In the genomic region with DNA sequence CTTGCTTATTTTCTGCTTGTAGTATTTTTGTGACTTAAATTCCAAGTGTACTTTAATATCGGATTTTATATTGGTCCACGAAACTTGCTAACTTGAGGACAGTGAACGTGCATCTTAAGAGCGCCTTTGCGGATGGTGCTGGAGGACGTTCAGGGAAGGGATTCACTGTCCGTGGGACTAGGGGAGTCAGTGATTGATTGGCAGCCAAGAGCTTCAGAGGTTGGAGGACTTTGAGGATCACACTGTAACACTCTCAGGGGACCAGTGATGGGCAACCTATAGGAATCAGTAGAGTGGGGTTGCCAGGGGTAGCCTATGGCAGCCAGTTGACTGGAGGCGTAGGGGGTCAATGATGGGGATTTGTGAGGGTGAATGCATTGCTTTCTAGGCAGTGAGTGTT, we compare ENCODE assay signal across 8 cellular contexts. TPM values are rescaled to one million over a fixed set of nuclear protein-coding genes. Genes with fewer than 3 reads are reported as not detected.
A peak's percentile ranks its signal among the peaks of the same experiment; 100 is the strongest.
DNase-seq lines count a peak whose midpoint lies in the region; ATAC-seq and TF ChIP-seq lines count a peak whose summit lies in the region.

No MANE protein-coding gene starts in this region.

- DNase-seq in activated CD4-positive, alpha-beta T cell treated with anti-CD3 and anti-CD28 coated beads, Interleukin-2, amount 10 ng/mL, durations not matched to agents 7 days and 5 days = no peak
- no peak for DNase-seq in activated CD4-positive, alpha-beta T cell treated with anti-CD3 and anti-CD28 coated beads, Interleukin-2, amount 50 U/mL, for 48 hours
- DNase-seq in adrenal gland (no peak), left lung (no peak), NCI-H1105 (lab: John Stamatoyannopoulos, UW) (no peak), midbrain (lab: John Stamatoyannopoulos, UW) (no peak)

- POLR2A ChIA-PET in activated CD4-positive, alpha-beta T cell treated with anti-CD3 and anti-CD28 coated beads, Interleukin-2, amount 10 ng/mL, durations not matched to agents 7 days and 5 days (lab: Charles Lee) = no interaction called here

- peaks cover 32% of the 10 kb centered on the region for H3K4me1 Mint-ChIP-seq in activated CD4-positive, alpha-beta T cell treated with anti-CD3 and anti-CD28 coated beads, Interleukin-2, amount 10 ng/mL, durations not matched to agents 7 days and 5 days

- 1 to 7% (median 4%) methylated on average over 8 of the region's 8 CpGs for WGBS in adrenal gland, 4 donors
- 7% methylated on average over 8 of the region's 8 CpGs for WGBS in thymus

- H3K36me3 Mint-ChIP-seq in activated CD4-positive, alpha-beta T cell treated with anti-CD3 and anti-CD28 coated beads, Interleukin-2, amount 10 ng/mL, durations not matched to agents 7 days and 5 days (ENCODE audit: low read depth) = peaks cover 25% of the 10 kb centered on the region

- H3K9me3 Mint-ChIP-seq in activated CD4-positive, alpha-beta T cell treated with anti-CD3 and anti-CD28 coated beads, Interleukin-2, amount 10 ng/mL, durations not matched to agents 7 days and 5 days = peaks cover under 1% of the 10 kb centered on the region

- peak; percentile 6 for ATAC-seq in left lung
- no peak for ATAC-seq in HG03108 (IDR thresholded peaks at IDR 0.05; ENCODE audit: unreplicated experiment)

- intact Hi-C loops in adrenal gland (cut with DNase I) = no loop called here
- intact Hi-C loops in left lung (cut with DNase I) = no loop called here

- peak overlapping the region in 3 of 5 donors; percentile 18 to 86 (median 23) for H3K27ac ChIP-seq in adrenal gland
- H3K27ac ChIP-seq in left lung = no peak overlapping the region
- H3K27ac ChIP-seq in thymus (ENCODE audit: low read depth) = no peak overlapping the region

- H3K27me3 ChIP-seq in adrenal gland = peaks cover 4% of the 10 kb centered on the region
- peaks cover 0 to 20% of the 10 kb centered on the region in 2 donors for H3K27me3 ChIP-seq in left lung
- no peaks in the 10 kb centered on the region for H3K27me3 ChIP-seq in thymus (ENCODE audit: control insufficient read depth, insufficient read depth)

- H3K27me3 Mint-ChIP-seq in activated CD4-positive, alpha-beta T cell treated with anti-CD3 and anti-CD28 coated beads, Interleukin-2, amount 10 ng/mL, durations not matched to agents 7 days and 5 days = peaks cover 10% of the 10 kb centered on the region

- H3K4me3 Mint-ChIP-seq in activated CD4-positive, alpha-beta T cell treated with anti-CD3 and anti-CD28 coated beads, Interleukin-2, amount 10 ng/mL, durations not matched to agents 7 days and 5 days = peak overlapping the region; percentile 99

- H3K4me1 ChIP-seq in adrenal gland (replicated peaks in 1 of 2) = peaks cover 0 to 14% of the 10 kb centered on the region in 2 donors
- H3K4me1 ChIP-seq in left lung = peaks cover 0 to 24% of the 10 kb centered on the region in 2 donors
- H3K4me1 ChIP-seq in thymus (ENCODE audit: control insufficient read depth, insufficient read depth, low read length) = peaks cover 10% of the 10 kb centered on the region

- H3K9me3 ChIP-seq in adrenal gland (replicated peaks in 1 of 3) (no peaks in the 10 kb centered on the region), left lung (no peaks in the 10 kb centered on the region), thymus (ENCODE audit: control insufficient read depth) (no peaks in the 10 kb centered on the region)

- no peak for TF ChIP-seq POLR2A in adrenal gland (IDR thresholded peaks at IDR 0.05)

- H3K36me3 ChIP-seq in adrenal gland (replicated peaks in 1 of 2) (peaks cover 0 to 18% of the 10 kb centered on the region in 2 donors), left lung (peaks cover 0 to 19% of the 10 kb centered on the region in 2 donors), thymus (ENCODE audit: control insufficient read depth, insufficient read depth) (peaks cover 7% of the 10 kb centered on the region)

- TF ChIP-seq CTCF in adrenal gland (IDR thresholded peaks at IDR 0.05) = no peak
- no peak for TF ChIP-seq CTCF in left lung (IDR thresholded peaks at IDR 0.05)

- H3K4me3 ChIP-seq in adrenal gland (peak overlapping the region in 3 of 4 donors; percentile 26 to 78 (median 66)), left lung (peak overlapping the region; percentile 55 to 63), thymus (ENCODE audit: low read length) (peak overlapping the region; percentile 89)

- peak overlapping the region; percentile 81 for H3K27ac Mint-ChIP-seq in activated CD4-positive, alpha-beta T cell treated with anti-CD3 and anti-CD28 coated beads, Interleukin-2, amount 10 ng/mL, durations not matched to agents 7 days and 5 days

- CTCF ChIA-PET in activated CD4-positive, alpha-beta T cell treated with anti-CD3 and anti-CD28 coated beads, Interleukin-2, amount 10 ng/mL, durations not matched to agents 7 days and 5 days (lab: Charles Lee) = interaction anchor here (1.0 kb wide), 1 partner anchor 23 kb away, joined by 6 read pairs; no protein-coding TSS in a partner anchor

RNA-seq across cellular contexts. Expression of a gene that starts 0.5 kb away (rescaled TPM):
- 1 to 10 TPM; 7.3 to 7.4 TPM for total RNA-seq in activated CD4-positive, alpha-beta T cell treated with anti-CD3 and anti-CD28 coated beads, Interleukin-2, amount 10 ng/mL, durations not matched to agents 7 days and 5 days
- total RNA-seq in adrenal gland (10 to 100 TPM in 4 of 8 donors, 1 to 10 TPM in 4; 2.5 to 14.5 (median 9.1) TPM), left lung (10 to 100 TPM in 1 of 2 donors, 1 to 10 TPM in 1; 9.4 to 13.3 TPM)
- polyA plus RNA-seq in adrenal gland (1 to 10 TPM; 2.1 to 6.5 (median 3.4) TPM), thymus (3.9 TPM)

RNA-seq across cellular contexts. Expression of a gene that starts 40.1 kb away (rescaled TPM):
- total RNA-seq in activated CD4-positive, alpha-beta T cell treated with anti-CD3 and anti-CD28 coated beads, Interleukin-2, amount 10 ng/mL, durations not matched to agents 7 days and 5 days = under 1 TPM; 0.29 to 0.69 TPM
- total RNA-seq in adrenal gland (under 1 TPM in 1 of 8 donors, not detected in 7; 0.18 TPM), left lung (1 to 10 TPM; 1.0 to 3.2 TPM)
- polyA plus RNA-seq in adrenal gland (not detected), thymus (0.27 TPM)

RNA-seq across cellular contexts. Expression of a gene that starts 58.6 kb away (rescaled TPM):
- total RNA-seq in activated CD4-positive, alpha-beta T cell treated with anti-CD3 and anti-CD28 coated beads, Interleukin-2, amount 10 ng/mL, durations not matched to agents 7 days and 5 days = not detected
- total RNA-seq in adrenal gland = 1 to 10 TPM in 1 of 8 donors, under 1 TPM in 3, not detected in 4; 0.36 to 3.0 (median 0.65) TPM
- not detected for polyA plus RNA-seq in adrenal gland
- 10 to 100 TPM in 1 of 2 donors, not detected in 1; 11.0 TPM for total RNA-seq in left lung
- not detected for polyA plus RNA-seq in thymus

Comparison
In these comparisons a context has a peak if more than half of its experiments do, and no peak if none do; other contexts are left out.
1. H3K27ac ChIP-seq: peak in adrenal gland (3 of 5); none in left lung (0 of 2) and thymus (single experiment).
2. Peak in every context shown above with its lines, with median percentiles within 50 percentile points of each other: H3K4me3 ChIP-seq.